Comparison of ENCODE assay signal across 15 cellular contexts in the genomic region with DNA sequence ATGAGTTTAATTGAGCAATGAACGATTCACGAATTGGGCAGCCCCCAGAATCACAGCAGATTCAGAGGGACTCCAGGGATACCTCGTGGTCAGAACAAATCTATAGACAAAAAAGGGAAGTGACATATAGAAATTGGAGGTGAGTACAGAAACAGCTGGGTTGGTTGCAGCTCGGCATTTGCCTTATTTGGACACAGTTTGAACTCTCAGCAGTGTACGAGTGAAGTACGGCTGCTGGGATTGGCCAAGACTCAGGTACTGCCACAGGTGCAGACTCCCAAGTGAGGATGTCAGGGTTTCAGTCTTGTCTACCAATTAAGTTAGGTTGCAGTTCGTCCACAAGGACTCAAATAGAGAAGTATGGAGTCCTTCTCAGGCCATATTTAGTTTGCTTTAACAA. TPM values are rescaled to one million over a fixed set of nuclear protein-coding genes. Genes with fewer than 3 reads are reported as not detected.
DNase-seq lines count a peak whose midpoint lies in the region; ATAC-seq, FAIRE-seq and TF ChIP-seq lines count a peak whose summit lies in the region.
"Had no signal": no experiment of that assay in that cellular context is flagged by ENCODE, and none has a peak within 500 bp of the region (broad histone marks: within the 10 kb centered on the region; RNA-seq: fewer than 3 reads in every experiment).

No MANE protein-coding gene starts in this region.

- no peak for ATAC-seq in activated CD4-positive, alpha-beta T cell treated with anti-CD3 and anti-CD28 coated beads for 36 hours
- peak; percentile 28 for ATAC-seq in HG02973 (IDR thresholded peaks at IDR 0.05; ENCODE audit: unreplicated experiment)

- H3K27ac ChIP-seq in neutrophil = peak overlapping the region; percentile 83
- H3K27ac ChIP-seq: cardiac muscle cell, skin epidermis had no signal

- H3K9me3 Mint-ChIP-seq in activated CD4-positive, alpha-beta T cell treated with anti-CD3 and anti-CD28 coated beads for 36 hours (ENCODE audit: low read depth) = peaks cover 7% of the 10 kb centered on the region

- FAIRE-seq in H54 (lab: Jason Lieb, UNC) = no peak

- no peak for TF ChIP-seq CTCF in neutrophil (IDR thresholded peaks at IDR 0.05)

- no peaks in the 10 kb centered on the region for H3K9me3 ChIP-seq in neutrophil

- no peaks in the 10 kb centered on the region for H3K27me3 Mint-ChIP-seq in activated CD4-positive, alpha-beta T cell treated with anti-CD3 and anti-CD28 coated beads for 36 hours

- H3K4me3 Mint-ChIP-seq in activated CD4-positive, alpha-beta T cell treated with anti-CD3 and anti-CD28 coated beads for 36 hours = no peak overlapping the region
- H3K4me3 Mint-ChIP-seq: activated naive CD4-positive, alpha-beta T cell treated with anti-CD3 and anti-CD28 coated beads for 36 hours had no signal

- POLR2A ChIA-PET in activated CD4-positive, alpha-beta T cell treated with anti-CD3 and anti-CD28 coated beads for 36 hours (lab: Charles Lee) = interaction anchor here (0.7 kb wide), 1 partner anchor 82 kb away, joined by 3 read pairs; a partner anchor contains a TSS

- H3K36me3 Mint-ChIP-seq in activated CD4-positive, alpha-beta T cell treated with anti-CD3 and anti-CD28 coated beads for 36 hours (ENCODE audit: low read depth) = peaks cover 6% of the 10 kb centered on the region

- DNase-seq in activated CD4-positive, alpha-beta T cell treated with anti-CD3 and anti-CD28 coated beads for 36 hours = no peak
- no peak for DNase-seq in activated CD4-positive, alpha-beta T cell treated with anti-CD3 and anti-CD28 coated beads for 1 hour
- DNase-seq in RPMI8226 = peak; percentile 78
- no peak for DNase-seq in T-helper 9 cell
- no peak for DNase-seq in anterior cingulate cortex (lab: John Stamatoyannopoulos, UW)
- DNase-seq in H54 (ENCODE audit: insufficient read length, low spot score) = no peak
- DNase-seq: ACHN, NCI-H1417 treated with DMSO at 0.1 percent for 48 hours, NCI-H524 treated with DMSO at 0.1 percent for 48 hours had no signal

- H3K4me1 Mint-ChIP-seq in activated CD4-positive, alpha-beta T cell treated with anti-CD3 and anti-CD28 coated beads for 36 hours = peaks cover 44% of the 10 kb centered on the region

- H3K36me3 ChIP-seq in neutrophil = no peaks in the 10 kb centered on the region
- H3K36me3 ChIP-seq: cardiac muscle cell had no signal

- H3K27me3 ChIP-seq in neutrophil = no peaks in the 10 kb centered on the region

- intact Hi-C loops in activated CD4-positive, alpha-beta T cell treated with anti-CD3 and anti-CD28 coated beads for 36 hours (cut with DNase I, micrococcal nuclease) = loop anchor here (2.0 to 5.0 kb wide), 3 partner anchors 41 to 396 kb away; a partner anchor contains a TSS

- peak overlapping the region in 1 of 2 experiments; percentile 34 for H3K4me3 ChIP-seq in neutrophil (ENCODE audit: low read depth in 1 of 2, low read length in 1 of 2)
- H3K4me3 ChIP-seq: cardiac muscle cell, skin epidermis had no signal

- peak overlapping the region; percentile 19 for H3K27ac Mint-ChIP-seq in activated CD4-positive, alpha-beta T cell treated with anti-CD3 and anti-CD28 coated beads for 36 hours

- CTCF ChIA-PET in activated CD4-positive, alpha-beta T cell treated with anti-CD3 and anti-CD28 coated beads for 36 hours (lab: Charles Lee) = interaction anchor here (0.7 to 0.9 kb wide), 2 partner anchors 88 to 331 kb away, joined by 3 read pairs; no protein-coding TSS in a partner anchor

- TF ChIP-seq POLR2A in H54 (IDR thresholded peaks at IDR 0.05; ENCODE audit: low read depth, low read length) = no peak

- H3K4me1 ChIP-seq in neutrophil (ENCODE audit: control insufficient read depth in 1 of 2, insufficient read depth in 1 of 2, low read depth in 1 of 2, low read length in 1 of 2) = peaks cover 43 to 57% of the 10 kb centered on the region in 2 experiments

RNA-seq across cellular contexts. Expression of a gene that starts 28.2 kb away (rescaled TPM):
- total RNA-seq in activated CD4-positive, alpha-beta T cell treated with anti-CD3 and anti-CD28 coated beads for 36 hours = not detected
- total RNA-seq: activated naive CD4-positive, alpha-beta T cell treated with anti-CD3 and anti-CD28 coated beads for 36 hours; cardiac muscle cell; mammary epithelial cell had no signal

RNA-seq across cellular contexts. Expression of a gene that starts 28.3 kb away (rescaled TPM):
- total RNA-seq in activated CD4-positive, alpha-beta T cell treated with anti-CD3 and anti-CD28 coated beads for 36 hours = 100 to 1,000 TPM in 1 of 2 experiments, 10 to 100 TPM in 1; 80.1 to 127 TPM
